Comparison of ENCODE assay signal across 11 cellular contexts in genomic region chr5:153551537-153552079, GRCh38.
A peak's percentile ranks its signal among the peaks of the same experiment; 100 is the strongest.
DNase-seq lines count a peak whose midpoint lies in the region; ATAC-seq, FAIRE-seq and TF ChIP-seq lines count a peak whose summit lies in the region.
"Had no signal": no experiment of that assay in that cellular context is flagged by ENCODE, and none has a peak within 500 bp of the region (broad histone marks: within the 10 kb centered on the region; RNA-seq: fewer than 3 reads in every experiment).

No MANE protein-coding gene starts in this region.

- DNase-seq in left cardiac atrium, result no peak
- no peak for DNase-seq in cardiac septum (ENCODE audit: low spot score)
- peak in 1 of 4 experiments; percentile 6 for DNase-seq in K562 (ENCODE audit: extremely low read depth in 1 of 4, low spot score in 3 of 4)
- DNase-seq in keratinocyte (ENCODE audit: low read depth, low spot score), result peak; percentile 77
- no peak for DNase-seq in CD8-positive, alpha-beta memory T cell
- DNase-seq: effector memory CD4-positive, alpha-beta T cell; MV-4-11; spleen had no signal

- H3K27me3 Mint-ChIP-seq in CD8-positive, alpha-beta memory T cell, result no peaks in the 10 kb centered on the region

- H3K4me2 ChIP-seq in K562 (ENCODE audit: insufficient read depth, low read length) (no peak overlapping the region), keratinocyte (ENCODE audit: control insufficient read depth, extremely low read depth, insufficient read depth, low read depth, low read length) (peak overlapping the region; percentile 58)

- H3K4me3 ChIP-seq in K562, result no peak overlapping the region
- no peak overlapping the region for H3K4me3 ChIP-seq in keratinocyte (ENCODE audit: control insufficient read depth in 2 of 3, extremely low read depth in 1 of 3, insufficient read depth in 2 of 3, low read depth in 1 of 3, low read length in 3 of 3)
- H3K4me3 ChIP-seq in CD8-positive, alpha-beta memory T cell (ENCODE audit: low read length), result no peak overlapping the region
- H3K4me3 ChIP-seq: spleen had no signal

- no peaks in the 10 kb centered on the region for H3K79me2 ChIP-seq in K562 (ENCODE audit: control insufficient read depth, insufficient read depth, low read length)
- H3K79me2 ChIP-seq in keratinocyte (ENCODE audit: control insufficient read depth, insufficient read depth, low read length), result no peaks in the 10 kb centered on the region

- intact Hi-C loops in left cardiac atrium (cut with DNase I), result no loop called here
- intact Hi-C loops in cardiac septum (cut with DNase I), result no loop called here
- intact Hi-C loops in K562 (cut with micrococcal nuclease), result no loop called here

- CTCF ChIA-PET in K562 (lab: Yijun Ruan, JAX; ENCODE audit: low intra/inter-chr PET ratio), result no interaction called here
- CTCF ChIA-PET in CD8-positive, alpha-beta memory T cell (lab: Charles Lee), result no interaction called here

- no peak for TF ChIP-seq POLR2A in K562 (conservative IDR thresholded peaks at IDR 0.05)

- no peak for TF ChIP-seq RAD21 in K562 (CRISPR knock-in tag; conservative IDR thresholded peaks at IDR 0.05 in 1 of 2, IDR thresholded peaks at IDR 0.05 in 1 of 2)

- FAIRE-seq in K562 (lab: Jason Lieb, UNC) (no peak), keratinocyte (lab: Jason Lieb, UNC) (peak; percentile 99)

- in situ Hi-C loops in K562 (cut with MboI), result no loop called here

- WGBS in K562 (ENCODE audit: insufficient coverage, low coverage, missing lambda C conversion rate), result 0% methylated on average over 1 of the region's 1 CpG

- H3K9me1 ChIP-seq in K562 (ENCODE audit: control insufficient read depth, insufficient read depth, low read length) (no peaks in the 10 kb centered on the region), keratinocyte (ENCODE audit: control insufficient read depth, extremely low read depth, insufficient read depth, low read length) (no peaks in the 10 kb centered on the region)

- POLR2A ChIA-PET in K562 (lab: Yijun Ruan, JAX), result no interaction called here
- POLR2A ChIA-PET in CD8-positive, alpha-beta memory T cell (lab: Charles Lee), result no interaction called here

- BruUV-seq in K562 (replicated peaks; lab: Mats Ljungman, UMichigan), result no TSS peak

- H3K9ac ChIP-seq in K562 (ENCODE audit: insufficient read depth in 1 of 2, low read depth in 2 of 2, low read length in 2 of 2), result no peak overlapping the region
- H3K9ac ChIP-seq in keratinocyte (ENCODE audit: control insufficient read depth, extremely low read depth, insufficient read depth, low read length), result peak overlapping the region; percentile 54

- TF ChIP-seq EP300 in K562 (IDR thresholded peaks at IDR 0.05; ENCODE audit: low read length), result no peak

- H3K27me3 ChIP-seq in K562 (ENCODE audit: control insufficient read depth in 2 of 2, insufficient read depth in 2 of 2, low read length in 2 of 2), result no peaks in the 10 kb centered on the region
- no peaks in the 10 kb centered on the region for H3K27me3 ChIP-seq in keratinocyte (ENCODE audit: control insufficient read depth, extremely low read depth, insufficient read depth, low read length)
- no peaks in the 10 kb centered on the region for H3K27me3 ChIP-seq in CD8-positive, alpha-beta memory T cell (ENCODE audit: insufficient read depth, low read length, poor library complexity, severe bottlenecking)
- H3K27me3 ChIP-seq: spleen had no signal

- no peak overlapping the region for H3K4me3 Mint-ChIP-seq in CD8-positive, alpha-beta memory T cell

- ATAC-seq in left cardiac atrium (peak; percentile 63 to 88), K562 (no peak), HG02571 (IDR thresholded peaks at IDR 0.05; ENCODE audit: unreplicated experiment) (no peak), HG03139 (IDR thresholded peaks at IDR 0.05; ENCODE audit: unreplicated experiment) (no peak), GM21576 (IDR thresholded peaks at IDR 0.05; ENCODE audit: unreplicated experiment) (no peak)

- H3K27ac ChIP-seq in K562 (ENCODE audit: extremely low read depth, low read depth, low read length) (no peak overlapping the region), keratinocyte (ENCODE audit: control insufficient read depth, insufficient read depth, low read length) (peak overlapping the region; percentile 88)
- no peak overlapping the region for H3K27ac ChIP-seq in CD8-positive, alpha-beta memory T cell (ENCODE audit: low read depth, low read length)
- H3K27ac ChIP-seq: spleen had no signal

- H3K36me3 ChIP-seq in K562 (ENCODE audit: control insufficient read depth, insufficient read depth, low read length) (no peaks in the 10 kb centered on the region), keratinocyte (ENCODE audit: control insufficient read depth in 2 of 2, extremely low read depth in 1 of 2, insufficient read depth in 2 of 2, low read length in 2 of 2) (no peaks in the 10 kb centered on the region)
- no peaks in the 10 kb centered on the region for H3K36me3 ChIP-seq in CD8-positive, alpha-beta memory T cell (ENCODE audit: insufficient read depth, low read length)
- H3K36me3 ChIP-seq: spleen had no signal

- no peak for TF ChIP-seq CTCF in K562 (IDR thresholded peaks at IDR 0.05 in 2 of 3, conservative IDR thresholded peaks at IDR 0.05 in 1 of 3; ENCODE audit: insufficient read depth in 2 of 3, low read depth in 1 of 3, low read length in 3 of 3)
- no peak for TF ChIP-seq CTCF in keratinocyte (optimal IDR thresholded peaks at IDR 0.05 in 1 of 3, IDR thresholded peaks at IDR 0.05 in 1 of 3, conservative IDR thresholded peaks at IDR 0.05 in 1 of 3; ENCODE audit: extremely low read depth in 1 of 3, insufficient read depth in 2 of 3, low read length in 3 of 3)

- no peaks in the 10 kb centered on the region for H3K9me3 ChIP-seq in K562 (replicated peaks; ENCODE audit: control insufficient read depth, insufficient read depth, low read depth, low read length)
- no peaks in the 10 kb centered on the region for H3K9me3 ChIP-seq in keratinocyte (ENCODE audit: control insufficient read depth, low read depth, low read length)
- H3K9me3 ChIP-seq in CD8-positive, alpha-beta memory T cell (ENCODE audit: low read length), result no peaks in the 10 kb centered on the region
- H3K9me3 ChIP-seq: spleen had no signal

- no peak overlapping the region for H3K27ac Mint-ChIP-seq in CD8-positive, alpha-beta memory T cell

- H3K9me3 Mint-ChIP-seq in CD8-positive, alpha-beta memory T cell, result peaks cover 0 to 3% (median 0%) of the 10 kb centered on the region in 5 donors

- H2AFZ ChIP-seq in K562 (ENCODE audit: low read depth, low read length), result no peak overlapping the region
- H2AFZ ChIP-seq in keratinocyte (ENCODE audit: control insufficient read depth, low read length), result peak overlapping the region; percentile 53

- dilution Hi-C loops in keratinocyte (cut with MboI; ENCODE audit: extremely low pct_ligation_motif_present, low sequenced_read_pairs), result no loop called here

- H3K4me1 Mint-ChIP-seq in CD8-positive, alpha-beta memory T cell, result peaks cover 6 to 17% (median 12%) of the 10 kb centered on the region in 3 donors

- no peaks in the 10 kb centered on the region for H4K20me1 ChIP-seq in K562 (replicated peaks; ENCODE audit: control insufficient read depth, insufficient read depth, low read length)
- no peaks in the 10 kb centered on the region for H4K20me1 ChIP-seq in keratinocyte (ENCODE audit: control insufficient read depth, extremely low read depth, insufficient read depth, low read length)

- H3K4me1 ChIP-seq in K562 (replicated peaks in 1 of 2; ENCODE audit: control insufficient read depth in 2 of 2, insufficient read depth in 2 of 2, low read length in 2 of 2), result 0 out of 5 replicates have a peak, but pooled peaks cover 0 to 2% of the 10 kb centered on the region in 2 experiments
- peaks cover 38% of the 10 kb centered on the region for H3K4me1 ChIP-seq in keratinocyte (ENCODE audit: control insufficient read depth, extremely low read depth, insufficient read depth, low read length)
- no peaks in the 10 kb centered on the region for H3K4me1 ChIP-seq in CD8-positive, alpha-beta memory T cell (ENCODE audit: insufficient read depth, low read length)
- H3K4me1 ChIP-seq: spleen had no signal

- H3K36me3 Mint-ChIP-seq in CD8-positive, alpha-beta memory T cell, result no peaks in the 10 kb centered on the region

TF ChIP-seq in K562, 482 proteins besides CTCF, POLR2A, EP300 and RAD21 (continues in another document):
- TF ChIP-seq CBFA2T2 (conservative IDR thresholded peaks at IDR 0.05) (no peak), ZNF766 (CRISPR knock-in tag; conservative IDR thresholded peaks at IDR 0.05) (no peak), TAF7 (tag; IDR thresholded peaks at IDR 0.05) (no peak), ZNF140 (CRISPR knock-in tag; IDR thresholded peaks at IDR 0.05) (no peak), SMARCC2 (IDR thresholded peaks at IDR 0.05; ENCODE audit: low read depth) (no peak), SRF (CRISPR knock-in tag; IDR thresholded peaks at IDR 0.05) (no peak)

Comparison
In these comparisons a context has a peak if more than half of its experiments do, and no peak if none do; other contexts are left out.
1. ATAC-seq: peak in left cardiac atrium (2 of 2); none in K562 (single experiment), HG02571 (single experiment), HG03139 (single experiment) and GM21576 (single experiment).